In the genomic region with DNA sequence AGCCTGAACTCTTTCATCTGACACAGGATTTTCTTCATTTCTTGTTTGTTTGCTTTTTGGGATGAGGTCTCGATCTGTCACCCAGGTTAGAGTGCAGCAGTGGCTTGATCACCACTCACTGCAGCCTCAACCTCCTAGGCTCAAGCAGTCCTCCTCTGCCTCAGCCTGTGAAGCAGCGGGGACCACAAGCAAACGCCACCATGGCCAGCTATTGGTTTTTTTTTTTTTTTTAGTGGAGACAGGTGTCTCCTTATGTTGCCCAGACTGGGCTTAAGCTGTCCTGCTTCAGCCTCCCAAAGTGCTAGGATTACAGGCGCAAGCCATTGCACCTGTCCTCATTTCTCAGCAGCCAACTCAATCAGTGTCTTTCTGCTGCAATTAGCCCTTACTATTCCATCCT, we compare ENCODE assay signal across 32 cellular contexts. TPM values are rescaled to one million over a fixed set of nuclear protein-coding genes. Genes with fewer than 3 reads are reported as not detected.
DNase-seq lines count a peak whose midpoint lies in the region; ATAC-seq and TF ChIP-seq lines count a peak whose summit lies in the region.
"Had no signal": no experiment of that assay in that cellular context is flagged by ENCODE, and none has a peak within 500 bp of the region (broad histone marks: within the 10 kb centered on the region; RNA-seq: fewer than 3 reads in every experiment).

No MANE protein-coding gene starts in this region.

- intact Hi-C loops in left ventricle myocardium inferior (cut with micrococcal nuclease) = loop anchor here (10.0 kb wide), 1 partner anchor 258 kb away; no protein-coding TSS in a partner anchor
- intact Hi-C loops in left cardiac atrium (cut with DNase I) = loop anchor here (10.0 kb wide), 2 partner anchors 148 to 248 kb away; no protein-coding TSS in a partner anchor

- H3K4me3 ChIP-seq in left ventricle myocardium inferior = peak overlapping the region; percentile 10
- no peak overlapping the region for H3K4me3 ChIP-seq in OCI-LY1 (ENCODE audit: low read depth, low read length, poor library complexity, severe bottlenecking)
- H3K4me3 ChIP-seq: esophagus muscularis mucosa, GM12878, heart right ventricle, lower lobe of right lung, skin epidermis, testis, uterus had no signal

- H3K4me1 ChIP-seq in left ventricle myocardium inferior = peaks cover 64% of the 10 kb centered on the region
- peaks cover 59% of the 10 kb centered on the region for H3K4me1 ChIP-seq in OCI-LY1 (ENCODE audit: insufficient read depth, low read length, severe bottlenecking)
- H3K4me1 ChIP-seq: uterus had no signal

- H3F3A ChIP-seq in OCI-LY1 (ENCODE audit: insufficient read depth, low read length) = 0 out of 2 replicates have a peak, but pooled peaks cover 8% of the 10 kb centered on the region

- no peak overlapping the region for H3K9ac ChIP-seq in OCI-LY1 (ENCODE audit: low read length)
- H3K9ac ChIP-seq: SK-N-SH had no signal

- H3K9me3 ChIP-seq in left ventricle myocardium inferior (replicated peaks) = no peaks in the 10 kb centered on the region
- H3K9me3 ChIP-seq in OCI-LY1 (ENCODE audit: low read length) = 0 out of 2 replicates have a peak, but pooled peaks cover 3% of the 10 kb centered on the region
- H3K9me3 ChIP-seq: esophagus muscularis mucosa, heart right ventricle, lower lobe of right lung, SK-N-SH, testis, uterus had no signal

- H4K20me1 ChIP-seq in OCI-LY1 (ENCODE audit: insufficient read depth, low read length) = no peaks in the 10 kb centered on the region

- H3K27ac ChIP-seq in left ventricle myocardium inferior (replicated peaks) (peak overlapping the region; percentile 36), OCI-LY1 (ENCODE audit: low read depth, low read length, poor library complexity, severe bottlenecking) (peak overlapping the region; percentile 20)
- H3K27ac ChIP-seq: lower lobe of right lung, RWPE1, testis, uterus had no signal

- peaks cover 32% of the 10 kb centered on the region; the same call in 1 of the 2 replicates for H3K79me2 ChIP-seq in OCI-LY1 (ENCODE audit: insufficient read depth, low read length)

- H3K4me2 ChIP-seq in OCI-LY1 (ENCODE audit: low read length) = no peak overlapping the region; the same call in 1 of the 2 replicates
- H3K4me2 ChIP-seq: SK-N-SH had no signal

- no peak overlapping the region for H2AFZ ChIP-seq in OCI-LY1 (ENCODE audit: low read length)

- peaks cover 39% of the 10 kb centered on the region for H3K36me3 ChIP-seq in left ventricle myocardium inferior
- H3K36me3 ChIP-seq in OCI-LY1 (ENCODE audit: insufficient read depth, low read length) = peaks cover 38% of the 10 kb centered on the region
- H3K36me3 ChIP-seq: uterus had no signal

- H3K9me2 ChIP-seq in OCI-LY1 (ENCODE audit: low read depth, low read length) = no peaks in the 10 kb centered on the region
- H3K9me2 ChIP-seq: SK-N-SH had no signal

- ATAC-seq in left cardiac atrium = no peak
- ATAC-seq in HG02642 (IDR thresholded peaks at IDR 0.05; ENCODE audit: poor library complexity, unreplicated experiment) = no peak
- ATAC-seq: GM12878; lower lobe of right lung; naive thymus-derived CD4-positive, alpha-beta T cell; stimulated activated naive CD8-positive, alpha-beta T cell treated with anti-CD3 and anti-CD28 coated beads, Interleukin-15, Interleukin-2, amounts not matched to agents 100 U/mL and 50 U/mL, for 24 hours had no signal

- H3K27me3 ChIP-seq in left ventricle myocardium inferior (ENCODE audit: low read depth) = no peaks in the 10 kb centered on the region
- no peaks in the 10 kb centered on the region for H3K27me3 ChIP-seq in OCI-LY1 (ENCODE audit: insufficient read depth, low read length)
- H3K27me3 ChIP-seq: esophagus muscularis mucosa, heart right ventricle, testis, uterus had no signal

- TF ChIP-seq CTCF in left ventricle myocardium inferior (IDR thresholded peaks at IDR 0.05; ENCODE audit: borderline replicate concordance) (no peak), OCI-LY1 (IDR thresholded peaks at IDR 0.05; ENCODE audit: low read length) (no peak)

- DNase-seq in left ventricle myocardium inferior (no peak), left cardiac atrium (no peak), myocyte (ENCODE audit: low read depth) (peak; percentile 87), SKM-1 (lab: John Stamatoyannopoulos, UW; ENCODE audit: unreplicated experiment) (no peak)
- DNase-seq in activated T-cell treated with anti-CD3 and anti-CD28 coated beads, Interleukin-2, amount 50 U/mL, for 1 hour = no peak
- DNase-seq: ACHN; activated CD4-positive, alpha-beta T cell treated with anti-CD3 and anti-CD28 coated beads, Interleukin-2, amount 50 U/mL, for 48 hours; activated naive CD4-positive, alpha-beta T cell treated with Interleukin-2 at 50 U/mL for 16 hours; CD4-positive, alpha-beta memory T cell; cerebellar nuclear complex; EL; foreskin fibroblast; heart right ventricle; kidney glomerular epithelial cell; lower lobe of right lung; midbrain; MM.1S; naive thymus-derived CD4-positive, alpha-beta T cell; NCI-H1417 treated with DMSO at 0.1 percent for 48 hours; NCI-H2107; NCI-H446; SK-N-SH; stimulated activated CD4-positive, alpha-beta T cell treated with anti-CD3 and anti-CD28 coated beads, Interleukin-1b, Interleukin-23, amount 100 ng/mL, for 48 hours; stimulated activated naive CD8-positive, alpha-beta T cell treated with anti-CD3 and anti-CD28 coated beads, Interleukin-15, Interleukin-2, amounts not matched to agents 100 U/mL and 50 U/mL, for 24 hours; testis; uterus had no signal

RNA-seq across cellular contexts. Expression of a gene that starts 10.3 kb away (rescaled TPM):
- 39.7 TPM for total RNA-seq in left ventricle myocardium inferior
- 10 to 100 TPM; 59.6 to 89.9 TPM for total RNA-seq in left cardiac atrium
- total RNA-seq in myocyte = 14.8 and 19.8 TPM in 2 replicates
- 2.8 TPM for polyA plus RNA-seq in myocyte (2012)
